ENCODE assay signal across 28 cellular contexts in the genomic region with DNA sequence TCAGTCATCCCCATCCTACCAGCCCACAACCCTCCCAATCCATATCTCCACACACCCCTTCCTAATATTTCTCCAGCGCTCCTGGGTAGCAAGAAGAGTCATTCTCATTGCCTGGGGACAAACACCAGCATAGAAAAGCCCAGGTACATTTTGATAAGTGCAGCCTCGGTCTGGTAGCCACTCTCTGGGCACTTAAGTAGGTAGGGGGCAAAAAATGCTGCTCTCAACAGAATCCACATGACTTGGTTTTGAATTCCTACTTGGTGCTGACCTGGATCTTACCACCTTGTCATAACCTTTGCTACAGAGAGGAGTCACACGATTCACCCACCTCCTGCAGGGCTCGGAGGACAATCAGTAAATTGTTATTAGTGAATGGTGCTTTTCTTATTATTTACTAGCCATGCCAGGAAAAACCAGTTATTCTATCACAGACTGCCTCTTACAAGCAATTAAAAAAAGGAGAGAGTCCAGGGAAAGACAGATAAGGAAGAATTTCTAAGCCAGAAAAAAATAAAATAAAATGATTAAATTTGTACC.
"Had no signal": no experiment of that assay in that cellular context is flagged by ENCODE, and none has a peak within 500 bp of the region (broad histone marks: within the 10 kb centered on the region; RNA-seq: fewer than 3 reads in every experiment).

No MANE protein-coding gene starts in this region.

- H3K9me3 Mint-ChIP-seq: activated CD4-positive, alpha-beta T cell treated with anti-CD3 and anti-CD28 coated beads, Interleukin-2, amount 10 ng/mL, durations not matched to agents 7 days and 5 days; activated naive CD4-positive, alpha-beta T cell treated with anti-CD3 and anti-CD28 coated beads, Interleukin-2, amount 50 U/mL, for 24 hours; activated naive CD8-positive, alpha-beta T cell treated with anti-CD3 and anti-CD28 coated beads, Interleukin-2, amount 10 ng/mL, durations not matched to agents 7 days and 5 days; activated T-cell treated with anti-CD3 and anti-CD28 coated beads, Interleukin-2, amount 50 U/mL, for 24 hours; activated T-helper 2 cell treated with anti-CD3 and anti-CD28 coated beads, Interferon-gamma antibody, Interleukin-2, Interleukin-4, amounts not matched to agents 10 μg/mL and 5 μg/mL and 100 μg/mL, durations not matched to agents 14 hours and 24 hours and 36 hours had no signal

- H3K27me3 ChIP-seq: ascending aorta, Peyer's patch had no signal

- H3K36me3 Mint-ChIP-seq: activated naive CD4-positive, alpha-beta T cell treated with anti-CD3 and anti-CD28 coated beads, Interleukin-2, amount 50 U/mL, for 24 hours; activated naive CD8-positive, alpha-beta T cell treated with anti-CD3 and anti-CD28 coated beads, Interleukin-2, amount 10 ng/mL, durations not matched to agents 7 days and 5 days had no signal

- H3K4me3 ChIP-seq: ascending aorta, Peyer's patch, SJSA1 had no signal

- H3K9me3 ChIP-seq: ascending aorta, Peyer's patch, SJSA1 had no signal

- H3K27ac ChIP-seq: ascending aorta, Peyer's patch, SJSA1 had no signal

- DNase-seq: activated CD4-positive, alpha-beta T cell treated with anti-CD3 and anti-CD28 coated beads for 36 hours; activated CD4-positive, alpha-beta T cell treated with anti-CD3 and anti-CD28 coated beads, Interleukin-2, amount 10 ng/mL, durations not matched to agents 7 days and 5 days; activated CD4-positive, alpha-beta T cell treated with anti-CD3 and anti-CD28 coated beads, Interleukin-2, amount 50 U/mL, for 48 hours; activated CD8-positive, alpha-beta T cell treated with anti-CD3 and anti-CD28 coated beads, Interleukin-2, amount 10 ng/mL, durations not matched to agents 7 days and 5 days; activated gamma-delta T cell; activated naive CD4-positive, alpha-beta T cell treated with Interleukin-2 at 50 U/mL for 16 hours; activated naive CD8-positive, alpha-beta T cell treated with anti-CD3 and anti-CD28 coated beads, Interleukin-2, amount 10 ng/mL, durations not matched to agents 7 days and 5 days; activated T-cell treated with anti-CD3 and anti-CD28 coated beads, Interleukin-2, amount 50 U/mL, for 24 hours; amygdala; NCI-H1092 treated with DMSO at 0.1 percent for 48 hours; NCI-H1417; NCI-H146; NCI-H187; NCI-H2029 treated with DMSO at 0.1 percent for 48 hours; NCI-H2107; NCI-H345; NCI-H524 treated with DMSO at 0.1 percent for 48 hours; Peyer's patch; RPMI8226; SHP77 treated with DMSO at 0.1 percent for 48 hours; SW 1271; T-helper 1 cell; T1000 had no signal

- ATAC-seq: activated CD4-positive, alpha-beta T cell treated with anti-CD3 and anti-CD28 coated beads for 36 hours; activated CD4-positive, CD25-positive, alpha-beta regulatory T cell treated with anti-CD3 and anti-CD28 coated beads, Interleukin-2, amount 50 U/mL, for 24 hours; activated CD8-positive, alpha-beta T cell treated with anti-CD3 and anti-CD28 coated beads, Interleukin-2, amount 10 ng/mL, durations not matched to agents 7 days and 5 days had no signal

- H3K27ac Mint-ChIP-seq: activated CD4-positive, alpha-beta T cell treated with anti-CD3 and anti-CD28 coated beads for 36 hours; activated CD4-positive, alpha-beta T cell treated with anti-CD3 and anti-CD28 coated beads, Interleukin-2, amount 10 ng/mL, durations not matched to agents 7 days and 5 days; activated CD8-positive, alpha-beta T cell treated with anti-CD3 and anti-CD28 coated beads, Interleukin-2, amount 10 ng/mL, durations not matched to agents 7 days and 5 days; activated naive CD4-positive, alpha-beta T cell treated with anti-CD3 and anti-CD28 coated beads, Interleukin-2, amount 50 U/mL, for 24 hours; activated naive CD8-positive, alpha-beta T cell treated with anti-CD3 and anti-CD28 coated beads, Interleukin-2, amount 10 ng/mL, durations not matched to agents 7 days and 5 days; activated T-cell treated with anti-CD3 and anti-CD28 coated beads, Interleukin-2, amount 50 U/mL, for 24 hours; activated T-helper 2 cell treated with anti-CD3 and anti-CD28 coated beads, Interferon-gamma antibody, Interleukin-2, Interleukin-4, amounts not matched to agents 10 μg/mL and 5 μg/mL and 100 μg/mL, durations not matched to agents 14 hours and 24 hours and 36 hours had no signal

- H3K4me1 ChIP-seq: ascending aorta, Peyer's patch had no signal

- H3K27me3 Mint-ChIP-seq: activated naive CD4-positive, alpha-beta T cell treated with anti-CD3 and anti-CD28 coated beads, Interleukin-2, amount 50 U/mL, for 24 hours had no signal

- H3K4me3 Mint-ChIP-seq: activated CD4-positive, alpha-beta T cell treated with anti-CD3 and anti-CD28 coated beads for 36 hours; activated CD4-positive, alpha-beta T cell treated with anti-CD3 and anti-CD28 coated beads, Interleukin-2, amount 10 ng/mL, durations not matched to agents 7 days and 5 days; activated CD8-positive, alpha-beta T cell treated with anti-CD3 and anti-CD28 coated beads, Interleukin-2, amount 10 ng/mL, durations not matched to agents 7 days and 5 days; activated naive CD4-positive, alpha-beta T cell treated with anti-CD3 and anti-CD28 coated beads, Interleukin-2, amount 50 U/mL, for 24 hours; activated naive CD8-positive, alpha-beta T cell treated with anti-CD3 and anti-CD28 coated beads, Interleukin-2, amount 10 ng/mL, durations not matched to agents 7 days and 5 days; activated T-cell treated with anti-CD3 and anti-CD28 coated beads, Interleukin-2, amount 50 U/mL, for 24 hours had no signal

- H3K4me1 Mint-ChIP-seq: activated CD4-positive, alpha-beta T cell treated with anti-CD3 and anti-CD28 coated beads for 36 hours; activated CD4-positive, alpha-beta T cell treated with anti-CD3 and anti-CD28 coated beads, Interleukin-2, amount 10 ng/mL, durations not matched to agents 7 days and 5 days; activated naive CD4-positive, alpha-beta T cell treated with anti-CD3 and anti-CD28 coated beads, Interleukin-2, amount 50 U/mL, for 24 hours had no signal

- H3K36me3 ChIP-seq: ascending aorta, Peyer's patch, SJSA1 had no signal
